ENCODE assay signal across 33 cellular contexts in the genomic region with DNA sequence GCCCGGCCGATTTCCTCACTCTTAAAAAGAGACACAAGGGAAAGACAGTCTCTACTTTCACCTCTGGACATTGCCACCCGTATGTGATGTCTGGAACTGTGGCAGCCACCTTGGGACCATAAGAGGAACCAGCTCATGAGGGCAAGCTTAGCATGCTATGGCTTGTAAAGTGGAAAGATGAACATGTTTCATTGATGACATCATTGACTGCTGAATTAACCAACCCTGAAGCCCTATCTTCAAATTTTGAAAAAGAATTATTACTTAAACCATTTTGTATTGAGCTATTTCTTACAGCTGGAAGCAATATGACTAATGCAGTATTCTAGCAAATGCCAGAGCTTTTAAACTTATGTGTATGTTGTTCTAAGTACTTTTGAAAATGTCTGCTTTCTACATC. TPM values are rescaled to one million over a fixed set of nuclear protein-coding genes. Genes with fewer than 3 reads are reported as not detected.
"Had no signal": no experiment of that assay in that cellular context is flagged by ENCODE, and none has a peak within 500 bp of the region (broad histone marks: within the 10 kb centered on the region; RNA-seq: fewer than 3 reads in every experiment).

No MANE protein-coding gene starts in this region.

- H3K9me3 ChIP-seq: neutrophil, ovary, psoas muscle, spleen, suprapubic skin, testis, tibial artery, transverse colon, upper lobe of left lung, vagina had no signal

- H3K4me2 ChIP-seq: smooth muscle cell had no signal

- FAIRE-seq: urothelium cell line had no signal

- ATAC-seq: naive thymus-derived CD8-positive, alpha-beta T cell; natural killer cell treated with Interleukin-12 subunit alpha and Interleukin-12 subunit beta and Interleukin-15 and Interleukin-18, amount 100 ng/mL, for 72 hours; psoas muscle; right cardiac atrium; sciatic nerve; stimulated activated memory B cell treated with anti-CD40 and anti-IgM and Interleukin-4, amounts not matched to agents 10 μg/mL and 1 μg/mL and 100 μg/mL, for 72 hours; stimulated activated naive CD8-positive, alpha-beta T cell treated with anti-CD3 and anti-CD28 coated beads, Interleukin-15, amount 100 ng/mL, for 72 hours; stimulated activated naive CD8-positive, alpha-beta T cell treated with anti-CD3 and anti-CD28 coated beads, Interleukin-15, Interleukin-2, amounts not matched to agents 100 U/mL and 50 U/mL, for 24 hours had no signal

- H3K9ac ChIP-seq: parathyroid adenoma had no signal

- DNase-seq: naive thymus-derived CD8-positive, alpha-beta T cell; nephron progenitor cell; nucleus accumbens; ovary; posterior cingulate gyrus; psoas muscle; right cardiac atrium; spleen; stimulated activated CD4-positive, alpha-beta T cell treated with anti-CD3 and anti-CD28 coated beads, Interleukin-12 subunit alpha, Interleukin-12 subunit beta, amount 100 ng/mL, for 4 hours; stimulated activated CD4-positive, alpha-beta T cell treated with anti-CD3 and anti-CD28 coated beads, Interleukin-1b, Interleukin-23, amount 100 ng/mL, for 48 hours; stimulated activated CD4-positive, alpha-beta T cell treated with anti-CD3 and anti-CD28 coated beads, Interleukin-4, amount 100 ng/mL, for 1 hour; stimulated activated CD4-positive, alpha-beta T cell treated with anti-CD3 and anti-CD28 coated beads, Interleukin-4, amount 100 ng/mL, for 4 hours; stimulated activated CD8-positive, alpha-beta memory T cell treated with anti-CD3 and anti-CD28 coated beads, Interleukin-4, amount 100 ng/mL, for 48 hours; stimulated activated naive CD4-positive, alpha-beta T cell; stimulated activated naive CD8-positive, alpha-beta T cell treated with anti-CD3 and anti-CD28 coated beads, Interleukin-15, amount 100 ng/mL, for 72 hours; stimulated activated naive CD8-positive, alpha-beta T cell treated with anti-CD3 and anti-CD28 coated beads, Interleukin-15, Interleukin-2, amounts not matched to agents 100 U/mL and 50 U/mL, for 24 hours; substantia nigra; testis; tibial artery; transverse colon had no signal

- H2AFZ ChIP-seq: parathyroid adenoma had no signal

- H3K27ac ChIP-seq: neutrophil, ovary, parathyroid adenoma, psoas muscle, skin epidermis, spleen, suprapubic skin, testis, tibial artery, transverse colon, upper lobe of left lung, vagina had no signal

- H3K79me2 ChIP-seq: parathyroid adenoma had no signal

- H3K4me3 ChIP-seq: ovary, psoas muscle, skin epidermis, smooth muscle cell, spleen, suprapubic skin, testis, tibial artery, transverse colon, upper lobe of left lung, vagina had no signal

- H3K4me1 ChIP-seq: parathyroid adenoma, psoas muscle, spleen, suprapubic skin, testis, tibial artery, transverse colon, upper lobe of left lung, vagina had no signal

- H3K36me3 ChIP-seq: neutrophil, ovary, spleen, suprapubic skin, tibial artery, transverse colon, upper lobe of left lung, vagina had no signal

- H3K27me3 ChIP-seq: neutrophil, ovary, suprapubic skin, testis, tibial artery, transverse colon, upper lobe of left lung, vagina had no signal

RNA-seq across cellular contexts. Expression of a gene that starts 18.2 kb away (rescaled TPM):
- total RNA-seq: naive thymus-derived CD8-positive, alpha-beta T cell; natural killer cell treated with Interleukin-12 subunit alpha and Interleukin-12 subunit beta and Interleukin-15 and Interleukin-18, amount 100 ng/mL, for 72 hours; omental fat pad; ovary; psoas muscle; right cardiac atrium; sciatic nerve; smooth muscle cell; suprapubic skin; transverse colon; ureter; vagina had no signal
- polyA plus RNA-seq: naive thymus-derived CD8-positive, alpha-beta T cell; ovary; psoas muscle; right cardiac atrium; smooth muscle cell; spleen had no signal
